24 cellular contexts compared by ENCODE assay signal in the genomic region with DNA sequence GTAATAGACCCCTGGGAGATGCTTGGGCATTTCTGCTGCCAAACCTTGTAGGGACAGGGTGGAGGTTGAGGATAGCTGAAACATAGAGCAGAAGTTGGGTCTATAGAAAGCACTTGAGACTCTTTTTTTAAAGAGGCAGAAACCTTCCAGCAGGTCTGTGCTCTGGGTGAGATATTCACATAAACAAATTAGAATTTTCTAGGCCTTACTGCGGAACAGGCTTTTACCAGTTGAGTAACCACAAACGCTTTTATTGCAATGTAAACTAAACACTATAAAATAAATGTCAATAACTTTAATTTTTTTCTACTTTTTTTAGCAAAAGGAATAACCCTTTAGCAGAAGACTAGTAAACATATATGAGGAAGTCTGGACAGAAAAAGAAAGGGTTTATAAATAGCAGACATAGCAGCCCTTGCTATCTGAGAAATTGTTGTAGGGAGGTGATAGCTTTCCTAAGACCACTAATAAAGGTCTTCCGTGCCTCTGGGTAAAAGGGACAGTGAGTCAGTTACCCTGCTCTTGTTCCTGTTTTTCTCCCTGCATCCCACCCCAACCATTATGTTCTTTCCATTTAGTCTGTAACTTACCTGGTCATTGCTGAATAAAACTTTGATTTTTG. TPM values are rescaled to one million over a fixed set of nuclear protein-coding genes. Genes with fewer than 3 reads are reported as not detected.
A peak's percentile ranks its signal among the peaks of the same experiment; 100 is the strongest.
DNase-seq lines count a peak whose midpoint lies in the region; ATAC-seq, FAIRE-seq and TF ChIP-seq lines count a peak whose summit lies in the region.
"Had no signal": no experiment of that assay in that cellular context is flagged by ENCODE, and none has a peak within 500 bp of the region (broad histone marks: within the 10 kb centered on the region; RNA-seq: fewer than 3 reads in every experiment).

No MANE protein-coding gene starts in this region.

- TF ChIP-seq POLR2A in gastroesophageal sphincter (IDR thresholded peaks at IDR 0.05), result no peak
- TF ChIP-seq POLR2A in vagina (IDR thresholded peaks at IDR 0.05), result no peak
- no peak for TF ChIP-seq POLR2A in GM12891 (IDR thresholded peaks at IDR 0.05; ENCODE audit: low read depth, low read length)

- H3K4me1 ChIP-seq in gastroesophageal sphincter, result peaks cover 15 to 74% (median 19%) of the 10 kb centered on the region in 3 donors
- peaks cover 0 to 24% of the 10 kb centered on the region in 2 donors for H3K4me1 ChIP-seq in muscle layer of duodenum (ENCODE audit: control insufficient read depth in 1 of 2, insufficient read depth in 2 of 2, low read length in 2 of 2)
- peaks cover 17% of the 10 kb centered on the region for H3K4me1 ChIP-seq in vagina
- H3K4me1 ChIP-seq: SJCRH30 had no signal

- H3K27ac ChIP-seq in gastroesophageal sphincter, result peak overlapping the region; percentile 86 to 93 (median 88)
- peak overlapping the region; percentile 84 for H3K27ac ChIP-seq in muscle layer of duodenum (ENCODE audit: low read length)
- peak overlapping the region; percentile 50 for H3K27ac ChIP-seq in vagina
- H3K27ac ChIP-seq: SJCRH30, skin epidermis, tibial nerve had no signal

- 25 to 31% methylated on average over 3 of the region's 3 CpGs for WGBS in gastroesophageal sphincter (ENCODE audit: low coverage in 1 of 2), 2 donors

- H3K27me3 ChIP-seq in gastroesophageal sphincter (no peaks in the 10 kb centered on the region), muscle layer of duodenum (ENCODE audit: low read depth, low read length) (no peaks in the 10 kb centered on the region), vagina (no peaks in the 10 kb centered on the region)
- H3K27me3 ChIP-seq: SJCRH30, tibial nerve had no signal

- intact Hi-C loops in Right ventricle myocardium superior (cut with DNase I), result no loop called here
- intact Hi-C loops in cardiac septum (cut with DNase I), result no loop called here
- intact Hi-C loops in vagina (cut with DNase I), result no loop called here

- ATAC-seq in Right ventricle myocardium superior (ENCODE audit: poor library complexity), result peak; percentile 49
- ATAC-seq in gastroesophageal sphincter, result no peak
- ATAC-seq: activated T-cell treated with anti-CD3 and anti-CD28 coated beads, Interleukin-2, amount 50 U/mL, for 72 hours; stimulated activated memory B cell treated with anti-CD40 and anti-IgM and Interleukin-4, amounts not matched to agents 10 μg/mL and 1 μg/mL and 100 μg/mL, for 72 hours had no signal

- no peaks in the 10 kb centered on the region for H3K9me3 ChIP-seq in gastroesophageal sphincter
- H3K9me3 ChIP-seq in muscle layer of duodenum (ENCODE audit: control insufficient read depth in 1 of 2, low read length in 2 of 2), result no peaks in the 10 kb centered on the region
- H3K9me3 ChIP-seq in vagina, result no peaks in the 10 kb centered on the region
- H3K9me3 ChIP-seq: SJCRH30, tibial nerve had no signal

- no peak overlapping the region for H3K4me3 ChIP-seq in gastroesophageal sphincter
- no peak overlapping the region for H3K4me3 ChIP-seq in muscle layer of duodenum (ENCODE audit: low read depth in 1 of 2, low read length in 2 of 2)
- no peak overlapping the region for H3K4me3 ChIP-seq in vagina
- H3K4me3 ChIP-seq: SJCRH30, skin epidermis, tibial nerve had no signal

- FAIRE-seq in GM12891 (lab: Jason Lieb, UNC), result no peak
- FAIRE-seq: HTR-8/SVneo had no signal

- H3K36me3 ChIP-seq in gastroesophageal sphincter (peaks cover 0 to 13% of the 10 kb centered on the region in 2 donors), muscle layer of duodenum (ENCODE audit: control insufficient read depth in 1 of 2, insufficient read depth in 2 of 2, low read length in 2 of 2) (no peaks in the 10 kb centered on the region), vagina (no peaks in the 10 kb centered on the region)
- H3K36me3 ChIP-seq: SJCRH30, tibial nerve had no signal

- no peak for DNase-seq in Right ventricle myocardium superior
- no peak for DNase-seq in cardiac septum (ENCODE audit: low spot score)
- no peak for DNase-seq in vagina (ENCODE audit: extremely low spot score in 2 of 2)
- DNase-seq in NCI-H524 treated with DMSO at 0.1 percent for 48 hours (lab: John Stamatoyannopoulos, UW), result no peak
- no peak for DNase-seq in stimulated activated CD8-positive, alpha-beta memory T cell treated with anti-CD3 and anti-CD28 coated beads, Interleukin-4, amount 100 ng/mL, for 48 hours
- DNase-seq in GM12891 (ENCODE audit: insufficient read length, low spot score), result no peak
- DNase-seq: 8988T; activated CD4-positive, alpha-beta T cell treated with anti-CD3 and anti-CD28 coated beads, Interleukin-2, amount 10 ng/mL, durations not matched to agents 24 days and 14 days; activated naive CD4-positive, alpha-beta T cell treated with anti-CD3 and anti-CD28 coated beads for 36 hours; activated T-cell treated with anti-CD3 and anti-CD28 coated beads, Interleukin-2, amount 50 U/mL, for 72 hours; effector CD8-positive, alpha-beta T cell; kidney glomerular epithelial cell; NCI-H2029; NCI-H345; SJCRH30; stimulated activated CD4-positive, alpha-beta T cell treated with anti-CD3 and anti-CD28 coated beads, Interleukin-1b, Interleukin-23, amount 100 ng/mL, for 48 hours had no signal

- TF ChIP-seq CTCF in gastroesophageal sphincter (IDR thresholded peaks at IDR 0.05) (no peak), vagina (IDR thresholded peaks at IDR 0.05) (no peak)

- TF ChIP-seq EP300 in gastroesophageal sphincter (IDR thresholded peaks at IDR 0.05), result no peak

TF ChIP-seq in GM12891, 5 proteins besides CTCF, POLR2A, EP300 and RAD21:
- no peak for TF ChIP-seq SPI1 (IDR thresholded peaks at IDR 0.05; ENCODE audit: low read depth, low read length)
- no peak for TF ChIP-seq POU2F2 (IDR thresholded peaks at IDR 0.05; ENCODE audit: low read depth, low read length)
- TF ChIP-seq TAF1 (IDR thresholded peaks at IDR 0.05; ENCODE audit: low read depth, low read length), result no peak
TF ChIP-seq in GM12891: peak in this region for 0.

RNA-seq across cellular contexts. Expression of a gene that starts 38.7 kb away (rescaled TPM):
- total RNA-seq in Right ventricle myocardium superior (45.7 TPM), cardiac septum (20.6 TPM), gastroesophageal sphincter (100 to 1,000 TPM in 2 of 4 donors, 10 to 100 TPM in 2; 60.3 to 158 (median 89.1) TPM), vagina (12.8 TPM)
- 0.44 TPM for polyA plus RNA-seq in GM12891 (2012; ENCODE audit: low read depth, missing spikeins)
- total RNA-seq: activated CD4-positive, alpha-beta T cell treated with anti-CD3 and anti-CD28 coated beads, Interleukin-2, amount 10 ng/mL, durations not matched to agents 24 days and 14 days; activated naive CD4-positive, alpha-beta T cell treated with anti-CD3 and anti-CD28 coated beads for 36 hours; activated T-cell treated with anti-CD3 and anti-CD28 coated beads, Interleukin-2, amount 50 U/mL, for 72 hours; glomerular endothelial cell; HFFc6 had no signal
